In the genomic region with DNA sequence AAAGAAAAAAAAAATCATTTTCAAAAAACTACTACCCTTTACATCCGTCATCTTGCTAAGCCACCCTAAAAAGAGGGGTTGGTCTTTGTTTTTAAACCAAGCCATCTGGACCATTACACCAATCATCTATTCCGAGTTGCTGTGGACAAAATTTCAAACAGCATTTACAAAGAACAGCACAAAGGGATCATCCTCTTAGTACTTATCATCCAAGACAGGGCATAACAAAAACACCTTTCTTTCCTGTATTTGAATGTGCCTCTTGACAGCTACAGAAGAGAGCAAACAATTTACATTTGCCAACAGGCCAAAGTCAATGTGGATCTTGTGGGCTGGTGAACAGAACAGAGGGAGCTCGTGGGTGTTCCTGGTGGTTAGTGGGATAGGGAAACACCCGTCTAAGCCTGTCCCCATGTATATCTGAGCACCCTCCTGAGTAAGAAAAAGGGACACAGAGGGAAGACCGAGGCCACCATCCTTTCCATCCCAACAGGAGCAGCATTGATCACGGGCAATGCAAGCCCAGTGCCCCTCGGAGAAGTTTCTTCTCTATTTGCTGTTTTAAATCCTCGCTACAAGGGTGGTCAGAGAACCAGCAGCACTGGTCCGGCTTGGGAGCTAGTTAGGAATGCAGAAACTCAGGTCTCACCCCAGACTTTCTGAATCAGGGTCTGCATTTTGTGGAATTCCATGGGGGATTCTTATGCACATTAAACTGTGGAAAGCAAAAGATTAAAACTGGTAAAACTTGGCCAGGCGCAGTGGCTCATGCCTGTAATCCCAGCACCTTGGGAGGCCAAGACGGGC, we compare ENCODE assay signal across 9 cellular contexts. TPM values are rescaled to one million over a fixed set of nuclear protein-coding genes. Genes with fewer than 3 reads are reported as not detected.
DNase-seq lines count a peak whose midpoint lies in the region; FAIRE-seq and TF ChIP-seq lines count a peak whose summit lies in the region.
"Had no signal": no experiment of that assay in that cellular context is flagged by ENCODE, and none has a peak within 500 bp of the region (broad histone marks: within the 10 kb centered on the region; RNA-seq: fewer than 3 reads in every experiment).

No MANE protein-coding gene starts in this region.

- no peaks in the 10 kb centered on the region for H3K9me3 Mint-ChIP-seq in activated T-cell treated with anti-CD3 and anti-CD28 coated beads, Interleukin-2, amount 50 U/mL, for 24 hours

- no peaks in the 10 kb centered on the region for H4K20me1 ChIP-seq in hepatocyte (ENCODE audit: insufficient read depth, poor library complexity, severe bottlenecking)

- H3K27me3 ChIP-seq in hepatocyte, result no peaks in the 10 kb centered on the region
- no peaks in the 10 kb centered on the region for H3K27me3 ChIP-seq in small intestine (ENCODE audit: control insufficient read depth in 2 of 2, insufficient read depth in 2 of 2, low read length in 2 of 2)

- H2AFZ ChIP-seq in hepatocyte, result no peak overlapping the region

- H3K79me2 ChIP-seq in hepatocyte, result no peaks in the 10 kb centered on the region

- TF ChIP-seq CTCF in hepatocyte (IDR thresholded peaks at IDR 0.05; ENCODE audit: poor library complexity), result no peak

- peaks cover 38% of the 10 kb centered on the region for H3K36me3 Mint-ChIP-seq in activated T-cell treated with anti-CD3 and anti-CD28 coated beads, Interleukin-2, amount 50 U/mL, for 24 hours (ENCODE audit: low read depth)

- DNase-seq in activated T-cell treated with anti-CD3 and anti-CD28 coated beads, Interleukin-2, amount 50 U/mL, for 24 hours, result no peak
- no peak for DNase-seq in activated T-cell treated with anti-CD3 and anti-CD28 coated beads, Interleukin-2, amount 50 U/mL, for 1 hour
- DNase-seq in SK-MEL-5 (ENCODE audit: low read depth, low spot score) (peak; percentile 63), hepatocyte (ENCODE audit: low spot score) (no peak), small intestine (peak; percentile 37), NCI-H1048 (lab: John Stamatoyannopoulos, UW) (no peak), NCI-H524 (lab: John Stamatoyannopoulos, UW) (no peak), NCI-H1694 (lab: John Stamatoyannopoulos, UW) (no peak)
- DNase-seq: NCI-H2107 had no signal

- H3K9me3 ChIP-seq in hepatocyte (ENCODE audit: low read depth), result no peaks in the 10 kb centered on the region
- no peaks in the 10 kb centered on the region for H3K9me3 ChIP-seq in small intestine (ENCODE audit: control insufficient read depth, low read depth)

- peaks cover 13% of the 10 kb centered on the region for H3K4me1 ChIP-seq in hepatocyte (ENCODE audit: insufficient read depth)
- no peaks in the 10 kb centered on the region for H3K4me1 ChIP-seq in small intestine (ENCODE audit: control insufficient read depth in 2 of 2, insufficient read depth in 1 of 2, low read depth in 1 of 2, low read length in 1 of 2)

- no peak for FAIRE-seq in small intestine (lab: Jason Lieb, UNC)

- H3K27ac ChIP-seq in hepatocyte (no peak overlapping the region), small intestine (ENCODE audit: low read depth in 1 of 2, low read length in 1 of 2) (no peak overlapping the region)

- H3K27me3 Mint-ChIP-seq in activated T-cell treated with anti-CD3 and anti-CD28 coated beads, Interleukin-2, amount 50 U/mL, for 24 hours, result no peaks in the 10 kb centered on the region

- peaks cover 26% of the 10 kb centered on the region for H3K4me1 Mint-ChIP-seq in activated T-cell treated with anti-CD3 and anti-CD28 coated beads, Interleukin-2, amount 50 U/mL, for 24 hours (ENCODE audit: low read depth)

- WGBS in hepatocyte (ENCODE audit: low lambda C conversion rate, missing lambda C conversion rate), result 77% methylated on average over 11 of the region's 11 CpGs
- WGBS in small intestine, 3 donors, result 85 to 86% (median 86%) methylated on average over 11 of the region's 11 CpGs

- H3K36me3 ChIP-seq in hepatocyte (replicated peaks; ENCODE audit: insufficient read depth, low read depth) (no peaks in the 10 kb centered on the region), small intestine (ENCODE audit: control insufficient read depth in 2 of 2, insufficient read depth in 2 of 2, low read length in 2 of 2) (peaks cover 0 to 6% of the 10 kb centered on the region in 2 donors)

- peak overlapping the region; percentile 85 for H3K4me2 ChIP-seq in hepatocyte

- in situ Hi-C loops in SK-MEL-5 (cut with HindIII; ENCODE audit: low pct_unique_long_range_greater_than_20kb, low sequenced_read_pairs), result no loop called here

- H3K4me3 ChIP-seq in hepatocyte (no peak overlapping the region), small intestine (ENCODE audit: low read depth in 1 of 2, low read length in 2 of 2) (no peak overlapping the region)

- peak overlapping the region; percentile 51 for H3K4me3 Mint-ChIP-seq in activated T-cell treated with anti-CD3 and anti-CD28 coated beads, Interleukin-2, amount 50 U/mL, for 24 hours

- H3K9me2 ChIP-seq in hepatocyte (replicated peaks; ENCODE audit: insufficient read depth), result no peaks in the 10 kb centered on the region

- no peak overlapping the region for H3K27ac Mint-ChIP-seq in activated T-cell treated with anti-CD3 and anti-CD28 coated beads, Interleukin-2, amount 50 U/mL, for 24 hours

RNA-seq across cellular contexts. Expression of gene SLC39A11, which starts 1.9 kb away (rescaled TPM):
- 64.4 and 89.8 TPM in 2 replicates for total RNA-seq in SK-MEL-5 (2014; rRNA removed; shearing (Covaris generic))
- 74.6 and 85.1 TPM in 2 replicates for polyA plus RNA-seq in SK-MEL-5 (2015; cell fraction: cytosol; rRNA removed)
- 13.7 and 26.6 TPM in 2 replicates for polyA plus RNA-seq in SK-MEL-5 (2015; cell fraction: nucleus; rRNA removed)
- total RNA-seq in hepatocyte, result 39.1 and 62.6 TPM in 2 replicates
- 27.5 and 37.7 TPM in 2 replicates for polyA plus RNA-seq in hepatocyte
- polyA plus RNA-seq in small intestine, result 10 to 100 TPM in 1 of 3 donors, 1 to 10 TPM in 2; 2.7 to 15.6 (median 6.9) TPM

Comparison
In these comparisons a context has a peak if more than half of its experiments do, and no peak if none do; other contexts are left out.
1. DNase-seq: peak in SK-MEL-5 (single experiment) and small intestine (single experiment); none in activated T-cell treated with anti-CD3 and anti-CD28 coated beads, Interleukin-2, amount 50 U/mL, for 24 hours (single experiment), activated T-cell treated with anti-CD3 and anti-CD28 coated beads, Interleukin-2, amount 50 U/mL, for 1 hour (single experiment), hepatocyte (single experiment), NCI-H1048 (single experiment), NCI-H524 (0 of 2) and NCI-H1694 (single experiment).